Comparison of ENCODE assay signal across 11 cellular contexts in genomic region chr11:67117176-67117575, GRCh38. TPM values are rescaled to one million over a fixed set of nuclear protein-coding genes. Genes with fewer than 3 reads are reported as not detected.
A peak's percentile ranks its signal among the peaks of the same experiment; 100 is the strongest.
DNase-seq lines count a peak whose midpoint lies in the region; ATAC-seq and TF ChIP-seq lines count a peak whose summit lies in the region.
"Had no signal": no experiment of that assay in that cellular context is flagged by ENCODE, and none has a peak within 500 bp of the region (broad histone marks: within the 10 kb centered on the region; RNA-seq: fewer than 3 reads in every experiment).

No MANE protein-coding gene starts in this region.

- intact Hi-C loops in breast epithelium (cut with DNase I; ENCODE audit: low total_unique reads) = no loop called here
- intact Hi-C loops in MCF 10A (cut with micrococcal nuclease) = no loop called here
- intact Hi-C loops in transverse colon (cut with DNase I; ENCODE audit: low total_unique reads) = no loop called here

- POLR2A ChIA-PET in MCF 10A (lab: Yijun Ruan, JAX) = interaction anchor here (0.7 to 2.8 kb wide), 4 partner anchors 9 to 154 kb away, joined by 3 to 12 read pairs (median 3); partner anchors contain the start of gene RHOD

- CTCF ChIA-PET in MCF 10A (lab: Yijun Ruan, JAX) = no interaction called here

- H3K9me3 Mint-ChIP-seq in MCF 10A (ENCODE audit: unreplicated experiment) = no peaks in the 10 kb centered on the region
- H3K9me3 Mint-ChIP-seq in mesothelial cell of epicardium = no peaks in the 10 kb centered on the region

- H3K27ac ChIP-seq in breast epithelium (peak overlapping the region; percentile 99), transverse colon (peak overlapping the region; percentile 98 to 100 (median 100))

- no peak for TF ChIP-seq POLR2A in breast epithelium (IDR thresholded peaks at IDR 0.05)
- TF ChIP-seq POLR2A in transverse colon (IDR thresholded peaks at IDR 0.05) = no peak

- H3K9me3 ChIP-seq in breast epithelium (no peaks in the 10 kb centered on the region), transverse colon (no peaks in the 10 kb centered on the region)

- no peak overlapping the region for H3K4me3 Mint-ChIP-seq in MCF 10A (ENCODE audit: unreplicated experiment)
- peak overlapping the region; percentile 66 for H3K4me3 Mint-ChIP-seq in mesothelial cell of epicardium

- H3K36me3 ChIP-seq in breast epithelium (no peaks in the 10 kb centered on the region), transverse colon (no peaks in the 10 kb centered on the region)

- in situ Hi-C loops in transverse colon (cut with MboI; ENCODE audit: low pct_ligation_motif_present in 1 of 4, low pct_unique_long_range_greater_than_20kb in 1 of 4, low sequenced_read_pairs in 3 of 4) = no loop called here

- TF ChIP-seq CTCF in breast epithelium (IDR thresholded peaks at IDR 0.05) = no peak
- TF ChIP-seq CTCF in MCF 10A (IDR thresholded peaks at IDR 0.05; ENCODE audit: unreplicated experiment) = no peak
- no peak for TF ChIP-seq CTCF in mesothelial cell of epicardium (IDR thresholded peaks at IDR 0.05; ENCODE audit: unreplicated experiment)
- no peak for TF ChIP-seq CTCF in transverse colon (IDR thresholded peaks at IDR 0.05)

- no peak for ATAC-seq in SK-N-SH treated with all-trans-retinoic acid at 6 μM for 48 hours

- WGBS in transverse colon (ENCODE audit: low coverage in 1 of 2), 2 donors = 74 to 80% methylated on average over 7 of the region's 7 CpGs

- H3K27me3 ChIP-seq in breast epithelium (no peaks in the 10 kb centered on the region), transverse colon (no peaks in the 10 kb centered on the region)

- H3K4me1 ChIP-seq in breast epithelium = no peaks in the 10 kb centered on the region
- H3K4me1 ChIP-seq in transverse colon = peaks cover 10 to 50% (median 13%) of the 10 kb centered on the region in 4 donors

- H3K4me1 Mint-ChIP-seq in MCF 10A (ENCODE audit: insufficient read depth, unreplicated experiment) (peaks cover 17% of the 10 kb centered on the region), mesothelial cell of epicardium (peaks cover 31% of the 10 kb centered on the region)

- DNase-seq in breast epithelium (ENCODE audit: low spot score in 2 of 2) = no peak
- no peak for DNase-seq in MCF 10A (ENCODE audit: unreplicated experiment)
- DNase-seq in amniotic epithelial cell (ENCODE audit: low read depth) = peak; percentile 57
- no peak for DNase-seq in mesothelial cell of epicardium (ENCODE audit: low spot score in 2 of 2, unreplicated experiment in 2 of 2)
- no peak for DNase-seq in transverse colon
- no peak for DNase-seq in NCI-H2196 (lab: John Stamatoyannopoulos, UW; ENCODE audit: unreplicated experiment)
- no peak for DNase-seq in SKM-1 (lab: John Stamatoyannopoulos, UW; ENCODE audit: unreplicated experiment)
- DNase-seq: COR-L47, foreskin melanocyte, NCI-H187 treated with DMSO at 0.1 percent for 48 hours had no signal

- TF ChIP-seq EP300 in transverse colon (IDR thresholded peaks at IDR 0.05; ENCODE audit: low read depth) = no peak

- H3K36me3 Mint-ChIP-seq in MCF 10A (ENCODE audit: insufficient read depth, unreplicated experiment) (peaks cover 7% of the 10 kb centered on the region), mesothelial cell of epicardium (no peaks in the 10 kb centered on the region)

- H3K27ac Mint-ChIP-seq in MCF 10A (ENCODE audit: low read depth, unreplicated experiment) (no peak overlapping the region), mesothelial cell of epicardium (peak overlapping the region; percentile 96)

- no peaks in the 10 kb centered on the region for H3K27me3 Mint-ChIP-seq in MCF 10A (ENCODE audit: insufficient read depth, unreplicated experiment)
- H3K27me3 Mint-ChIP-seq in mesothelial cell of epicardium (ENCODE audit: low read depth) = no peaks in the 10 kb centered on the region

- BruUV-seq in MCF 10A (replicated peaks; lab: Mats Ljungman, UMichigan) = no TSS peak

- H3K4me3 ChIP-seq in breast epithelium = peak overlapping the region; percentile 86 to 98 (median 96)
- peak overlapping the region in 1 of 4 donors; percentile 98 for H3K4me3 ChIP-seq in transverse colon

TF ChIP-seq in SK-N-SH treated with all-trans-retinoic acid at 6 μM for 48 hours, 23 proteins besides CTCF, POLR2A, EP300 and RAD21 (continues in another document):
- TF ChIP-seq GLIS3 (CRISPR knock-in tag; IDR thresholded peaks at IDR 0.05) (no peak), RARB (CRISPR knock-in tag; IDR thresholded peaks at IDR 0.05) (no peak), CSDC2 (CRISPR knock-in tag; IDR thresholded peaks at IDR 0.05) (no peak), CREB5 (CRISPR knock-in tag; IDR thresholded peaks at IDR 0.05; ENCODE audit: low read depth) (no peak), PPARA (CRISPR knock-in tag; IDR thresholded peaks at IDR 0.05; ENCODE audit: borderline replicate concordance) (no peak), BACH2 (CRISPR knock-in tag; IDR thresholded peaks at IDR 0.05; ENCODE audit: borderline replicate concordance) (no peak), ZFP3 (CRISPR knock-in tag; IDR thresholded peaks at IDR 0.05) (no peak), PATZ1 (CRISPR knock-in tag; IDR thresholded peaks at IDR 0.05; ENCODE audit: borderline replicate concordance) (no peak), ZNF565 (CRISPR knock-in tag; conservative IDR thresholded peaks at IDR 0.05; ENCODE audit: low read depth) (no peak), OSR1 (CRISPR knock-in tag; IDR thresholded peaks at IDR 0.05) (no peak), TSHZ2 (CRISPR knock-in tag; IDR thresholded peaks at IDR 0.05) (no peak), ARNTL (CRISPR knock-in tag; IDR thresholded peaks at IDR 0.05; ENCODE audit: borderline replicate concordance, low read depth) (no peak), POU6F1 (CRISPR knock-in tag; IDR thresholded peaks at IDR 0.05; ENCODE audit: borderline replicate concordance, low read depth) (no peak)

RNA-seq across cellular contexts. Expression of gene KDM2A, which starts 1.9 kb away (rescaled TPM):
- total RNA-seq in breast epithelium = 10 to 100 TPM; 47.0 to 64.1 (median 61.9) TPM
- 63.8 and 64.5 TPM in 2 replicates for total RNA-seq in MCF 10A (2022)
- total RNA-seq in mesothelial cell of epicardium = 135 to 142 TPM (median 138 TPM) in 3 replicates
- total RNA-seq in transverse colon = 100 to 1,000 TPM in 1 of 4 donors, 10 to 100 TPM in 3; 65.3 to 137 (median 81.2) TPM
